17 cellular contexts compared by ENCODE assay signal in the genomic region with DNA sequence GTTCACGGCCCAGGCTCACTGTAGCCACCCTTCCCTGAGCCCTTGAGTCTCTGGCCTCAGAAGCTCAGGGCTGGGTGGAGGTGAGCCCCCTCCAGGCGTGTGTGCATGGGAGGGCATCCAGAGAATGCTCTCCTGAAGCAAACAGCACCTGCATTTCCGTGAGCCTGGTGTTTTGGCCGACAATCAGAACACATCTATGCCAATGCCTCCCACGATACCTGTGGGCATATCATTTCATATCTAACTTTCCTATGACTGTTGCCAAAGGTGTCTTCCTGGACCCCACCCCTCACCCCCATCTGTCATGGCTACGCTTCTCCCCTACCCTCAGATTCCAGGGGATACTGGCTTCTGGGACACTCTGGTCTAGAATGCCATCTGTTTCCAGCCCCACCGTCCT.
"Had no signal": no experiment of that assay in that cellular context is flagged by ENCODE, and none has a peak within 500 bp of the region (broad histone marks: within the 10 kb centered on the region; RNA-seq: fewer than 3 reads in every experiment).

No MANE protein-coding gene starts in this region.

- DNase-seq: activated CD4-positive, alpha-beta T cell treated with anti-CD3 and anti-CD28 coated beads, Interleukin-2, amount 10 ng/mL, durations not matched to agents 24 days and 14 days; activated CD8-positive, alpha-beta T cell treated with anti-CD3 and anti-CD28 coated beads, Interleukin-2, amount 10 ng/mL, durations not matched to agents 7 days and 5 days; activated effector memory CD4-positive, alpha-beta T cell treated with anti-CD3 and anti-CD28 coated beads, Interleukin-2, amount 50 U/mL, for 16 hours; activated T-cell treated with anti-CD3 and anti-CD28 coated beads, Interleukin-2, amount 50 U/mL, for 72 hours; effector memory CD4-positive, alpha-beta T cell; foreskin keratinocyte; hypothalamus; natural killer cell; stimulated activated CD4-positive, alpha-beta T cell treated with anti-CD3 and anti-CD28 coated beads, Interleukin-12 subunit alpha, Interleukin-12 subunit beta, amount 100 ng/mL, for 4 hours; stimulated activated CD4-positive, alpha-beta T cell treated with anti-CD3 and anti-CD28 coated beads, Interleukin-1b, Interleukin-23, amount 100 ng/mL, for 48 hours; stimulated activated naive CD8-positive, alpha-beta T cell treated with anti-CD3 and anti-CD28 coated beads, Interleukin-15, Interleukin-2, amounts not matched to agents 100 U/mL and 50 U/mL, for 24 hours; T-cell; T-helper 9 cell; transverse colon had no signal

- H3K27me3 ChIP-seq: ascending aorta, transverse colon had no signal

- ATAC-seq: activated CD8-positive, alpha-beta T cell treated with anti-CD3 and anti-CD28 coated beads, Interleukin-2, amount 10 ng/mL, durations not matched to agents 7 days and 5 days; activated T-cell treated with anti-CD3 and anti-CD28 coated beads, Interleukin-2, amount 50 U/mL, for 72 hours; foreskin keratinocyte; natural killer cell; SK-N-SH treated with all-trans-retinoic acid at 6 μM for 48 hours; stimulated activated naive CD8-positive, alpha-beta T cell treated with anti-CD3 and anti-CD28 coated beads, Interleukin-15, Interleukin-2, amounts not matched to agents 100 U/mL and 50 U/mL, for 24 hours; T-cell had no signal

- H3K4me3 ChIP-seq: ascending aorta, transverse colon had no signal

- H3K36me3 ChIP-seq: ascending aorta, transverse colon had no signal

- H3K27ac ChIP-seq: ascending aorta, foreskin keratinocyte, parathyroid adenoma, transverse colon had no signal

- H3K9me3 ChIP-seq: ascending aorta, transverse colon had no signal

- H3K4me1 ChIP-seq: parathyroid adenoma had no signal
